8 cellular contexts compared by ENCODE assay signal in the genomic region with DNA sequence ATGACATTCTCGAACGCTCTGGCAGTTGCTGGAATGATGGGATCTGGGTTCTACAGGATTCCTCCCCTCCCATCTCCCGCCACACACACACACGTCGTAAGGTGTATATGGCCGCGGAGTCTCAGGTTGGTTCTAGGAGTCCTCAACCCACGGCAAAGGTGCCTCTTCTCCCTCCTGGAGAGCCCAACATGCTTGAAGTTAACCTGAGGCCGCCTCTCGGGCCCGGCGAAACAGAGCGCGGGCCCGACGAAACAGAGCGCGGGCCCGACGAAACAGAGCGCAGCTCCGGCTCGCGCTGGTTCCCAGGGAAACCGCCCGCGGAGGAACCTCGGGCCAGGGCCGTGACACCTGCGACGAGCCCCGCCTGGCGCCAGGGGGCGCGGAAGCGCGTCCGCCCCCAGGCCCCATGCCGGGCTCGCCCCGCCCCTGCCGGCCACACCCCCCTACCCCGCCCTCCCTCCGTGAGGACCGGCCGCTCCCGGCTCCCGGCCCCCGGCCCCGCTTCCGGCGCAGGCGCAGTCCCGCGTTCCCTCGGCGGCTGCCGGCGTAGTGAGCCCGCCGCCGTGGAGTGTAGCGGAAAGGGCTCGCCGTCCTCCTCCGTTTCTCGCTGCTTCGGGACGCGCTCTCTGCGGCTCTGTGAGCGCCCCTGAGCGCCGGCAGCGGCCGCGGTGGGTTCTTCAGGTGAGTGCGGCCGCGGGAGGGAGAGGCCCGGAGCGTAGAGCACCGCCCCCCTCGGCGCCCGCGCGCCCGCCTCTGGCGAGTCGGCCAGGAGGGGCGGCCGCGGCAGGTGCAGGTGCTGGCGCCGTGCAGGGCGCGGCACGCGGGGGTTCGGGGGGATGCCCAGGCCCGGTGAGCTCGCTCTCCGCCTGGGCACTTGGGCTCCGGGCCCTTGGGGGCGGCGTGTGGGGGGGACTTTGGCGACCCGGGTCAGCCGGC. TPM values are rescaled to one million over a fixed set of nuclear protein-coding genes. Genes with fewer than 3 reads are reported as not detected.
A peak's percentile ranks its signal among the peaks of the same experiment; 100 is the strongest.
DNase-seq lines count a peak whose midpoint lies in the region; ATAC-seq lines count a peak whose summit lies in the region.

A gene with protein sequence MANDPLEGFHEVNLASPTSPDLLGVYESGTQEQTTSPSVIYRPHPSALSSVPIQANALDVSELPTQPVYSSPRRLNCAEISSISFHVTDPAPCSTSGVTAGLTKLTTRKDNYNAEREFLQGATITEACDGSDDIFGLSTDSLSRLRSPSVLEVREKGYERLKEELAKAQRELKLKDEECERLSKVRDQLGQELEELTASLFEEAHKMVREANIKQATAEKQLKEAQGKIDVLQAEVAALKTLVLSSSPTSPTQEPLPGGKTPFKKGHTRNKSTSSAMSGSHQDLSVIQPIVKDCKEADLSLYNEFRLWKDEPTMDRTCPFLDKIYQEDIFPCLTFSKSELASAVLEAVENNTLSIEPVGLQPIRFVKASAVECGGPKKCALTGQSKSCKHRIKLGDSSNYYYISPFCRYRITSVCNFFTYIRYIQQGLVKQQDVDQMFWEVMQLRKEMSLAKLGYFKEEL (plus strand): TSS at position 510 of the 936 bp plus-strand sequence. CDS start 16,549 bp downstream, outside the sequence.

- ATAC-seq in GM19023 (IDR thresholded peaks at IDR 0.05; ENCODE audit: unreplicated experiment) (peak; percentile 77), HG03196 (IDR thresholded peaks at IDR 0.05; ENCODE audit: unreplicated experiment) (peak; percentile 85), left colon (peak; percentile 86)

- H3K27ac ChIP-seq in cingulate gyrus (ENCODE audit: low read depth, low read length): peak within 1 kb of the TSS; percentile 50

- peak; percentile 58 to 68 for DNase-seq in AML-193 (lab: John Stamatoyannopoulos, UW)
- DNase-seq in NCI-H345 (lab: John Stamatoyannopoulos, UW): peak; percentile 95
- peak; percentile 89 to 92 for DNase-seq in activated CD4-positive, alpha-beta T cell treated with anti-CD3 and anti-CD28 coated beads for 24 hours (ENCODE audit: low read depth in 2 of 2)
- DNase-seq in left colon: peak; percentile 87 to 93
- peak; percentile 94 for DNase-seq in stimulated activated CD4-positive, alpha-beta T cell treated with anti-CD3 and anti-CD28 coated beads, Interleukin-2, amount 100 ng/mL, for 24 hours

- intact Hi-C loops in left colon (cut with DNase I, micrococcal nuclease): no loop called here

RNA-seq across cellular contexts. Expression of the gene that starts here (rescaled TPM):
- 10 to 100 TPM; 37.3 to 45.1 TPM for total RNA-seq in left colon

Comparison
In these comparisons a context has a peak if more than half of its experiments do, and no peak if none do; other contexts are left out.
1. Peak in every context shown above with its lines: DNase-seq, ATAC-seq and H3K27ac ChIP-seq.